In the genomic region with DNA sequence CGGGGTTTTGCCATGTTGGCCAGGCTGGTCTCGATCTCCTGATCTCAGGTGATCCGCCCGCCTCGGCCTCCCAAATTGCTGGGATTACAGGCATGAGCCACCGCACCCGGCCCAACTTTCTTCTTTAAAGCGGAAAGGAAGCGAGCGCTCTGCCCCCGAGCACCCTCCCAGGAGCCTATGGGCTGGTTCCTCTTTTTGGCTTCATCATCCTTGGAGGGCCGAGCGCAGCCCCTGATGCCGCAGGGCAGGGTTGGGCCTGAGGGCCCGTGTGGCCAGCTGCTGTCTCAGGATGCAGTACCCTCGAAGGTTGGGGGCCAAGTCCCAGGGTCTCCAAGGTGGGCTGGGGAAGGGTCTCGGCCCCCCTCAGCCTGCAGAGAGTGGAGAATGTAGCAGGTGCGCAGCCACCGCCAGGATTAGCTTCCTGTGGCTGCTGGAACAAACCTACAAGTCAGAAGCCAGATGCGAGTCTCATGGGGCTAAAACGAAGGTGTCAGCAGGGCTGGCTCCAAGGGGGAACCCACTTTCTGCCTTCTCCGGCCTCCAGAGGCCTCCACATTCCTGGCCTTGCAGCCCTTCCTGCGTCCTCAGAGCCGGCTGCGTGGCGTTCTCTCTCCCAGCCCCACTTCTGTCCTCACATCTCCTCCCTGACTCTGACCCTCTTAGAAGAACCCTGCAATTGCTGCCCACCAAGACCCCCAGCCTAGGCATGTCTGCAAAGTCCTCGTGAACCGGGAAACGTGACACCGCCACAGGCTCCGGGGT, we compare ENCODE assay signal across 15 cellular contexts.
DNase-seq lines count a peak whose midpoint lies in the region; ATAC-seq lines count a peak whose summit lies in the region.
"Had no signal": no experiment of that assay in that cellular context is flagged by ENCODE, and none has a peak within 500 bp of the region (broad histone marks: within the 10 kb centered on the region; RNA-seq: fewer than 3 reads in every experiment).

No MANE protein-coding gene starts in this region.

- intact Hi-C loops in dendritic cell treated with granulocyte-macrophage colony-stimulating factor and Interleukin-4, amounts not matched to agents 40 ng/mL and 50 ng/mL, for 4 days (cut with micrococcal nuclease), result no loop called here
- intact Hi-C loops in head of caudate nucleus (cut with DNase I), result no loop called here

- H3K27me3 Mint-ChIP-seq in stimulated activated naive CD8-positive, alpha-beta T cell treated with anti-CD3 and anti-CD28 coated beads, Interleukin-15, amount 100 ng/mL, for 72 hours, result peaks cover 63% of the 10 kb centered on the region
- peaks cover 32% of the 10 kb centered on the region for H3K27me3 Mint-ChIP-seq in dendritic cell treated with granulocyte-macrophage colony-stimulating factor and Interleukin-4, amounts not matched to agents 40 ng/mL and 50 ng/mL, for 4 days

- ATAC-seq in stimulated activated naive CD8-positive, alpha-beta T cell treated with anti-CD3 and anti-CD28 coated beads, Interleukin-15, Interleukin-2, amounts not matched to agents 100 U/mL and 50 U/mL, for 24 hours, result no peak
- no peak for ATAC-seq in stimulated activated naive CD8-positive, alpha-beta T cell treated with anti-CD3 and anti-CD28 coated beads, Interleukin-15, amount 100 ng/mL, for 72 hours
- ATAC-seq in GM19452 (IDR thresholded peaks at IDR 0.05; ENCODE audit: unreplicated experiment), result no peak

- peak; percentile 10 for DNase-seq in stimulated activated naive CD8-positive, alpha-beta T cell treated with anti-CD3 and anti-CD28 coated beads, Interleukin-15, Interleukin-2, amounts not matched to agents 100 U/mL and 50 U/mL, for 24 hours
- DNase-seq in stimulated activated naive CD8-positive, alpha-beta T cell treated with anti-CD3 and anti-CD28 coated beads, Interleukin-15, amount 100 ng/mL, for 72 hours, result no peak
- DNase-seq in NOMO-1 (lab: John Stamatoyannopoulos, UW; ENCODE audit: unreplicated experiment in 2 of 2), result peak; percentile 73 to 82
- DNase-seq in effector CD8-positive, alpha-beta T cell (lab: John Stamatoyannopoulos, UW), result no peak
- no peak for DNase-seq in activated effector memory CD4-positive, alpha-beta T cell treated with anti-CD3 and anti-CD28 coated beads, Interleukin-2, amount 50 U/mL, for 16 hours
- DNase-seq in head of caudate nucleus, result no peak
- DNase-seq: activated naive CD4-positive, alpha-beta T cell treated with anti-CD3 and anti-CD28 coated beads for 36 hours; DMS153; effector memory CD4-positive, alpha-beta T cell; NCI-H1105; stimulated activated naive CD4-positive, alpha-beta T cell treated with Interleukin-2 at 50 U/mL for 16 hours; WERI-Rb-1 had no signal

- peaks cover 13% of the 10 kb centered on the region for H3K36me3 Mint-ChIP-seq in dendritic cell treated with granulocyte-macrophage colony-stimulating factor and Interleukin-4, amounts not matched to agents 40 ng/mL and 50 ng/mL, for 4 days (ENCODE audit: low read depth)

- no peaks in the 10 kb centered on the region for H3K9me3 Mint-ChIP-seq in stimulated activated naive CD8-positive, alpha-beta T cell treated with anti-CD3 and anti-CD28 coated beads, Interleukin-15, amount 100 ng/mL, for 72 hours
- no peaks in the 10 kb centered on the region for H3K9me3 Mint-ChIP-seq in dendritic cell treated with granulocyte-macrophage colony-stimulating factor and Interleukin-4, amounts not matched to agents 40 ng/mL and 50 ng/mL, for 4 days
- H3K9me3 Mint-ChIP-seq: activated naive CD4-positive, alpha-beta T cell treated with anti-CD3 and anti-CD28 coated beads for 36 hours; neural crest cell had no signal

- H3K27ac Mint-ChIP-seq in stimulated activated naive CD8-positive, alpha-beta T cell treated with anti-CD3 and anti-CD28 coated beads, Interleukin-15, amount 100 ng/mL, for 72 hours, result peak overlapping the region in 1 of 2 donors; percentile 80
- H3K27ac Mint-ChIP-seq in dendritic cell treated with granulocyte-macrophage colony-stimulating factor and Interleukin-4, amounts not matched to agents 40 ng/mL and 50 ng/mL, for 4 days, result peak overlapping the region; percentile 63
- H3K27ac Mint-ChIP-seq: activated naive CD4-positive, alpha-beta T cell treated with anti-CD3 and anti-CD28 coated beads for 36 hours had no signal

- H3K4me1 Mint-ChIP-seq in stimulated activated naive CD8-positive, alpha-beta T cell treated with anti-CD3 and anti-CD28 coated beads, Interleukin-15, amount 100 ng/mL, for 72 hours, result peaks cover 18% of the 10 kb centered on the region
- peaks cover 45% of the 10 kb centered on the region for H3K4me1 Mint-ChIP-seq in dendritic cell treated with granulocyte-macrophage colony-stimulating factor and Interleukin-4, amounts not matched to agents 40 ng/mL and 50 ng/mL, for 4 days (ENCODE audit: low read depth)
- H3K4me1 Mint-ChIP-seq: neural crest cell had no signal

- no peak overlapping the region for H3K4me3 Mint-ChIP-seq in stimulated activated naive CD8-positive, alpha-beta T cell treated with anti-CD3 and anti-CD28 coated beads, Interleukin-15, amount 100 ng/mL, for 72 hours
- H3K4me3 Mint-ChIP-seq in dendritic cell treated with granulocyte-macrophage colony-stimulating factor and Interleukin-4, amounts not matched to agents 40 ng/mL and 50 ng/mL, for 4 days, result no peak overlapping the region
- H3K4me3 Mint-ChIP-seq: activated naive CD4-positive, alpha-beta T cell treated with anti-CD3 and anti-CD28 coated beads for 36 hours had no signal

Comparison
In these comparisons a context has a peak if more than half of its experiments do, and no peak if none do; other contexts are left out.
1. DNase-seq: peak in stimulated activated naive CD8-positive, alpha-beta T cell treated with anti-CD3 and anti-CD28 coated beads, Interleukin-15, Interleukin-2, amounts not matched to agents 100 U/mL and 50 U/mL, for 24 hours (single experiment) and NOMO-1 (2 of 2); none in stimulated activated naive CD8-positive, alpha-beta T cell treated with anti-CD3 and anti-CD28 coated beads, Interleukin-15, amount 100 ng/mL, for 72 hours (0 of 2), effector CD8-positive, alpha-beta T cell (single experiment), activated effector memory CD4-positive, alpha-beta T cell treated with anti-CD3 and anti-CD28 coated beads, Interleukin-2, amount 50 U/mL, for 16 hours (single experiment) and head of caudate nucleus (0 of 42).